10 cellular contexts compared by ENCODE assay signal in genomic region chr10:32148864-32149256, GRCh38.
DNase-seq lines count a peak whose midpoint lies in the region; ATAC-seq and TF ChIP-seq lines count a peak whose summit lies in the region.
"Had no signal": no experiment of that assay in that cellular context is flagged by ENCODE, and none has a peak within 500 bp of the region (broad histone marks: within the 10 kb centered on the region; RNA-seq: fewer than 3 reads in every experiment).

No MANE protein-coding gene starts in this region.

- no peak for TF ChIP-seq CTCF in breast epithelium (IDR thresholded peaks at IDR 0.05)

- H3K27ac ChIP-seq in breast epithelium, result peak overlapping the region; percentile 60 to 68

- intact Hi-C loops in breast epithelium (cut with DNase I; ENCODE audit: low total_unique reads), result no loop called here

- H3K36me3 ChIP-seq in breast epithelium, result no peaks in the 10 kb centered on the region
- no peaks in the 10 kb centered on the region for H3K36me3 ChIP-seq in skeletal muscle satellite cell (ENCODE audit: insufficient read depth, low read length)

- peak overlapping the region in 1 of 3 donors; percentile 8 for H3K4me3 ChIP-seq in breast epithelium
- H3K4me3 ChIP-seq in skeletal muscle satellite cell (ENCODE audit: low read length), result peak overlapping the region; percentile 49

- no peaks in the 10 kb centered on the region for H3K9me3 ChIP-seq in breast epithelium
- H3K9me3 ChIP-seq in skeletal muscle satellite cell (replicated peaks; ENCODE audit: low read length), result peaks cover 3% of the 10 kb centered on the region

- peak overlapping the region; percentile 74 for H3K4me2 ChIP-seq in skeletal muscle satellite cell (ENCODE audit: low read length)

- ATAC-seq in GM19467 (IDR thresholded peaks at IDR 0.05; ENCODE audit: unreplicated experiment) (peak; percentile 35), HG03064 (IDR thresholded peaks at IDR 0.05; ENCODE audit: low read depth, unreplicated experiment) (peak; percentile 18), GM19035 (IDR thresholded peaks at IDR 0.05; ENCODE audit: unreplicated experiment) (no peak)

- peak overlapping the region; percentile 81 for H3K9ac ChIP-seq in skeletal muscle satellite cell (ENCODE audit: low read depth, low read length)

- DNase-seq in breast epithelium (ENCODE audit: low spot score in 2 of 2), result no peak
- no peak for DNase-seq in NCI-H510A (lab: John Stamatoyannopoulos, UW)
- DNase-seq in Kasumi-1 (lab: John Stamatoyannopoulos, UW), result no peak
- DNase-seq in NCI-H2196 (lab: John Stamatoyannopoulos, UW; ENCODE audit: unreplicated experiment), result no peak
- DNase-seq: activated CD8-positive, alpha-beta memory T cell treated with anti-CD3 and anti-CD28 coated beads, Interleukin-2, amount 50 U/mL, for 48 hours; MM.1S had no signal

- H3K27me3 ChIP-seq in breast epithelium, result no peaks in the 10 kb centered on the region
- no peaks in the 10 kb centered on the region for H3K27me3 ChIP-seq in skeletal muscle satellite cell (ENCODE audit: control insufficient read depth, insufficient read depth, low read length)

- TF ChIP-seq POLR2A in breast epithelium (IDR thresholded peaks at IDR 0.05), result no peak

- H3K4me1 ChIP-seq in breast epithelium (no peaks in the 10 kb centered on the region), skeletal muscle satellite cell (ENCODE audit: control insufficient read depth, insufficient read depth, low read length) (peaks cover 17% of the 10 kb centered on the region)
